Comparison of ENCODE assay signal across 10 cellular contexts in the genomic region with DNA sequence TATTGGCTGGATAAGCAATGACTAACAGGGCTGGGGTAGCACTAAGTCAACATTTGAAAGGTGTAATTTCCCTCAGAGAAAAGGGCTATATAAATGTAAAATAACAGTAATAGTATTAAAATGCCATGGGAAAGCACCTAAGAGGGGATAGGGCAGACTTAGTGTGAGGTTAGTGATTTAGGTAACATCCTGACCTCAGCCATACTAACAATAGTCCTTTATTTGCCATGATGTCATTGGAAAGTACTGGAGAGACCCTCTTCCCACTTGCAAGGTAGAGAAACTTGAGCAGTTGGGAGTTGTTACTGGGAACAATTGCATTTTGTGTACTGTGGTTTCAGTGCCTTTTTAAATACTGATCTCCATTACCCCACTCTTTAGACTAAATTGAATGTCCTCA.
"Had no signal": no experiment of that assay in that cellular context is flagged by ENCODE, and none has a peak within 500 bp of the region (broad histone marks: within the 10 kb centered on the region; RNA-seq: fewer than 3 reads in every experiment).

No MANE protein-coding gene starts in this region.

- ATAC-seq: stimulated activated naive CD8-positive, alpha-beta T cell treated with anti-CD3 and anti-CD28 coated beads, Interleukin-15, amount 100 ng/mL, for 72 hours had no signal

- DNase-seq: activated CD4-positive, alpha-beta memory T cell treated with anti-CD3 and anti-CD28 coated beads, Interleukin-2, amount 10 ng/mL, durations not matched to agents 7 days and 5 days; activated effector memory CD4-positive, alpha-beta T cell treated with anti-CD3 and anti-CD28 coated beads, Interleukin-2, amount 50 U/mL, for 16 hours; activated T-cell treated with anti-CD3 and anti-CD28 coated beads, Interleukin-2, amount 50 U/mL, for 48 hours; endodermal cell; head of caudate nucleus; sigmoid colon; stimulated activated CD4-positive, alpha-beta T cell treated with anti-CD3 and anti-CD28 coated beads, Interleukin-1b, Interleukin-23, amount 100 ng/mL, for 48 hours; stimulated activated naive CD8-positive, alpha-beta T cell treated with anti-CD3 and anti-CD28 coated beads, Interleukin-15, amount 100 ng/mL, for 72 hours had no signal

- H3K36me3 ChIP-seq: cardiac muscle cell, sigmoid colon had no signal

- H3K27ac ChIP-seq: cardiac muscle cell, sigmoid colon had no signal

- H3K4me3 ChIP-seq: cardiac muscle cell, lung, sigmoid colon had no signal

- H3K9me3 ChIP-seq: sigmoid colon had no signal

- H3K27me3 ChIP-seq: cardiac muscle cell, sigmoid colon had no signal
